ENCODE assay signal across 24 cellular contexts in genomic region chr7:21443149-21443841, GRCh38. TPM values are rescaled to one million over a fixed set of nuclear protein-coding genes. Genes with fewer than 3 reads are reported as not detected.
DNase-seq lines count a peak whose midpoint lies in the region; ATAC-seq, FAIRE-seq and TF ChIP-seq lines count a peak whose summit lies in the region.
"Had no signal": no experiment of that assay in that cellular context is flagged by ENCODE, and none has a peak within 500 bp of the region (broad histone marks: within the 10 kb centered on the region; RNA-seq: fewer than 3 reads in every experiment).

No MANE protein-coding gene starts in this region.

- H3K27ac ChIP-seq in GM23338 (ENCODE audit: low read depth): no peak overlapping the region
- H3K27ac ChIP-seq: SJCRH30 had no signal

- no peaks in the 10 kb centered on the region for H3F3A ChIP-seq in GM23338 (replicated peaks; ENCODE audit: low read depth)

- peaks cover 90% of the 10 kb centered on the region for H3K79me2 ChIP-seq in GM23338 (replicated peaks; ENCODE audit: insufficient read depth)

- H3K36me3 ChIP-seq in GM23338 (ENCODE audit: insufficient read depth) (no peaks in the 10 kb centered on the region), bronchial epithelial cell (ENCODE audit: control insufficient read depth, insufficient read depth, low read length) (peaks cover 1% of the 10 kb centered on the region)

- ATAC-seq in GM23338 (no peak), GM21576 (IDR thresholded peaks at IDR 0.05; ENCODE audit: unreplicated experiment) (no peak)
- ATAC-seq in stimulated activated effector memory CD8-positive, alpha-beta T cell treated with anti-CD3 and anti-CD28 coated beads, Interleukin-12 subunit alpha, Interleukin-12 subunit beta, amount 100 ng/mL, for 72 hours: no peak
- ATAC-seq: CD8-positive, alpha-beta T cell; GM12878 had no signal

- no peaks in the 10 kb centered on the region for H3K9me2 ChIP-seq in GM23338 (ENCODE audit: insufficient read depth)

- DNase-seq in activated naive CD4-positive, alpha-beta T cell treated with Interleukin-2 at 50 U/mL for 16 hours: no peak
- no peak for DNase-seq in GM23338 (ENCODE audit: low spot score)
- no peak for DNase-seq in bronchial epithelial cell (ENCODE audit: low read depth)
- DNase-seq in stimulated activated effector memory CD8-positive, alpha-beta T cell treated with anti-CD3 and anti-CD28 coated beads, Interleukin-12 subunit alpha, Interleukin-12 subunit beta, amount 100 ng/mL, for 72 hours (ENCODE audit: low spot score in 2 of 2): no peak
- no peak for DNase-seq in activated T-cell treated with anti-CD3 and anti-CD28 coated beads, Interleukin-2, amount 50 U/mL, for 1 hour
- DNase-seq: CD8-positive, alpha-beta T cell; DND-41; GOT3; MM.1S; NCI-H1092; NCI-H1436; NCI-H187 treated with DMSO at 0.1 percent for 48 hours; NCI-H2107; NCI-H446 treated with DMSO at 0.1 percent for 48 hours; NCI-H526 treated with DMSO at 0.1 percent for 48 hours; OCI-M1; SJCRH30; SW 1271 had no signal

- H2AFZ ChIP-seq in GM23338: no peak overlapping the region

- H3K4me1 ChIP-seq in GM23338 (ENCODE audit: insufficient read depth): no peaks in the 10 kb centered on the region
- H3K4me1 ChIP-seq: SJCRH30 had no signal

- TF ChIP-seq CTCF in GM23338 (conservative IDR thresholded peaks at IDR 0.05; ENCODE audit: low read depth in 2 of 2): no peak
- TF ChIP-seq CTCF in bronchial epithelial cell (IDR thresholded peaks at IDR 0.05; ENCODE audit: insufficient read depth, low read length, severe bottlenecking): no peak

- H3K27me3 ChIP-seq in GM23338 (ENCODE audit: insufficient read depth): no peaks in the 10 kb centered on the region
- H3K27me3 ChIP-seq in bronchial epithelial cell (ENCODE audit: control insufficient read depth, insufficient read depth, low read length): no peaks in the 10 kb centered on the region
- H3K27me3 ChIP-seq: SJCRH30 had no signal

- H3K4me3 Mint-ChIP-seq in activated naive CD4-positive, alpha-beta T cell treated with anti-CD3 and anti-CD28 coated beads, Interleukin-2, amount 50 U/mL, for 24 hours: no peak overlapping the region
- no peak overlapping the region for H3K4me3 Mint-ChIP-seq in GM23338
- H3K4me3 Mint-ChIP-seq in stimulated activated effector memory CD8-positive, alpha-beta T cell treated with anti-CD3 and anti-CD28 coated beads, Interleukin-12 subunit alpha, Interleukin-12 subunit beta, amount 100 ng/mL, for 72 hours: no peak overlapping the region
- H3K4me3 Mint-ChIP-seq: B cell; CD8-positive, alpha-beta T cell had no signal

- peaks cover 12% of the 10 kb centered on the region for H4K20me1 ChIP-seq in GM23338 (replicated peaks; ENCODE audit: insufficient read depth)

- H3K9me3 Mint-ChIP-seq in activated naive CD4-positive, alpha-beta T cell treated with anti-CD3 and anti-CD28 coated beads, Interleukin-2, amount 50 U/mL, for 24 hours: no peaks in the 10 kb centered on the region
- H3K9me3 Mint-ChIP-seq in GM23338: no peaks in the 10 kb centered on the region
- H3K9me3 Mint-ChIP-seq in stimulated activated effector memory CD8-positive, alpha-beta T cell treated with anti-CD3 and anti-CD28 coated beads, Interleukin-12 subunit alpha, Interleukin-12 subunit beta, amount 100 ng/mL, for 72 hours: no peaks in the 10 kb centered on the region
- H3K9me3 Mint-ChIP-seq: CD8-positive, alpha-beta T cell had no signal

- no peak overlapping the region for H3K4me3 ChIP-seq in GM23338
- no peak overlapping the region for H3K4me3 ChIP-seq in bronchial epithelial cell (ENCODE audit: low read depth, low read length)
- H3K4me3 ChIP-seq: GM12878, SJCRH30 had no signal

- H3K36me3 Mint-ChIP-seq in activated naive CD4-positive, alpha-beta T cell treated with anti-CD3 and anti-CD28 coated beads, Interleukin-2, amount 50 U/mL, for 24 hours: peaks cover 37% of the 10 kb centered on the region
- peaks cover 44% of the 10 kb centered on the region for H3K36me3 Mint-ChIP-seq in GM23338 (ENCODE audit: low read depth)
- peaks cover 49% of the 10 kb centered on the region for H3K36me3 Mint-ChIP-seq in stimulated activated effector memory CD8-positive, alpha-beta T cell treated with anti-CD3 and anti-CD28 coated beads, Interleukin-12 subunit alpha, Interleukin-12 subunit beta, amount 100 ng/mL, for 72 hours

- H3K27me3 Mint-ChIP-seq in activated naive CD4-positive, alpha-beta T cell treated with anti-CD3 and anti-CD28 coated beads, Interleukin-2, amount 50 U/mL, for 24 hours: no peaks in the 10 kb centered on the region
- H3K27me3 Mint-ChIP-seq in GM23338 (ENCODE audit: insufficient read depth, low read depth, poor library complexity): no peaks in the 10 kb centered on the region
- H3K27me3 Mint-ChIP-seq: B cell had no signal

- FAIRE-seq in bronchial epithelial cell (lab: Jason Lieb, UNC): peak; percentile 75
- FAIRE-seq: A204.1, GM12878, RCC 7860 had no signal

- H3K4me1 Mint-ChIP-seq in activated naive CD4-positive, alpha-beta T cell treated with anti-CD3 and anti-CD28 coated beads, Interleukin-2, amount 50 U/mL, for 24 hours: peaks cover 77% of the 10 kb centered on the region
- H3K4me1 Mint-ChIP-seq in GM23338: no peaks in the 10 kb centered on the region; the same call in 2 of the 3 replicates
- peaks cover 46% of the 10 kb centered on the region for H3K4me1 Mint-ChIP-seq in stimulated activated effector memory CD8-positive, alpha-beta T cell treated with anti-CD3 and anti-CD28 coated beads, Interleukin-12 subunit alpha, Interleukin-12 subunit beta, amount 100 ng/mL, for 72 hours

- no peak overlapping the region for H3K4me2 ChIP-seq in GM23338

- H3K27ac Mint-ChIP-seq in activated naive CD4-positive, alpha-beta T cell treated with anti-CD3 and anti-CD28 coated beads, Interleukin-2, amount 50 U/mL, for 24 hours: peak overlapping the region; percentile 25
- H3K27ac Mint-ChIP-seq in GM23338: peak overlapping the region; percentile 20; the same call in 1 of the 2 replicates
- peak overlapping the region; percentile 20 for H3K27ac Mint-ChIP-seq in stimulated activated effector memory CD8-positive, alpha-beta T cell treated with anti-CD3 and anti-CD28 coated beads, Interleukin-12 subunit alpha, Interleukin-12 subunit beta, amount 100 ng/mL, for 72 hours
- H3K27ac Mint-ChIP-seq: B cell; CD8-positive, alpha-beta T cell had no signal

TF ChIP-seq in GM23338, 12 proteins besides CTCF, POLR2A, EP300 and RAD21 (continues in another document):
- TF ChIP-seq, protein P1, sequence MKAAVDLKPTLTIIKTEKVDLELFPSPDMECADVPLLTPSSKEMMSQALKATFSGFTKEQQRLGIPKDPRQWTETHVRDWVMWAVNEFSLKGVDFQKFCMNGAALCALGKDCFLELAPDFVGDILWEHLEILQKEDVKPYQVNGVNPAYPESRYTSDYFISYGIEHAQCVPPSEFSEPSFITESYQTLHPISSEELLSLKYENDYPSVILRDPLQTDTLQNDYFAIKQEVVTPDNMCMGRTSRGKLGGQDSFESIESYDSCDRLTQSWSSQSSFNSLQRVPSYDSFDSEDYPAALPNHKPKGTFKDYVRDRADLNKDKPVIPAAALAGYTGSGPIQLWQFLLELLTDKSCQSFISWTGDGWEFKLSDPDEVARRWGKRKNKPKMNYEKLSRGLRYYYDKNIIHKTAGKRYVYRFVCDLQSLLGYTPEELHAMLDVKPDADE (IDR thresholded peaks at IDR 0.05): no peak
- TF ChIP-seq STAT1 (IDR thresholded peaks at IDR 0.05; ENCODE audit: unreplicated experiment): no peak
- TF ChIP-seq ZNF331 (CRISPR knock-in tag; IDR thresholded peaks at IDR 0.05; ENCODE audit: low read depth): no peak

RNA-seq across cellular contexts. Expression of gene SP4, which starts 15.4 kb away (rescaled TPM):
- total RNA-seq in GM23338 (2014; rRNA removed; shearing (Covaris generic)): 36.7 and 41.6 TPM in 2 replicates
- polyA plus RNA-seq in GM23338 (2016; fragmentation: Nextera tagmentation; extraction: Ambion mirVana): 10.7 and 11.9 TPM in 2 replicates
- total RNA-seq in bronchial epithelial cell: 5.3 and 7.3 TPM in 2 replicates
